ENCODE assay signal across 1 cellular context in genomic region chr3:148079370-148079769, GRCh38.
TF ChIP-seq lines count a peak whose summit lies in the region.

No MANE protein-coding gene starts in this region.

TF ChIP-seq in GM23338, 12 proteins besides CTCF, POLR2A, EP300 and RAD21 (continued from another document):
- TF ChIP-seq REST (IDR thresholded peaks at IDR 0.05; ENCODE audit: unreplicated experiment) (no peak), EZH2phosphoT487 (IDR thresholded peaks at IDR 0.05; ENCODE audit: unreplicated experiment) (no peak), STAT1 (IDR thresholded peaks at IDR 0.05; ENCODE audit: unreplicated experiment) (no peak), EZH2 (IDR thresholded peaks at IDR 0.05; ENCODE audit: low read depth, unreplicated experiment) (no peak), ETS1 (IDR thresholded peaks at IDR 0.05) (no peak)
